ENCODE assay signal across 1 cellular context in genomic region chr6:128520436-128521301, GRCh38.
A peak's percentile ranks its signal among the peaks of the same experiment; 100 is the strongest.
TF ChIP-seq lines count a peak whose summit lies in the region.

TSS of gene PTPRK (minus strand) at chr6:128520599. CDS start at chr6:128520358, 241 bp downstream.

TF ChIP-seq in HepG2, 621 proteins besides CTCF, POLR2A, EP300 and RAD21 (continued from another document and continues in another):
- TF ChIP-seq ZNF280B (CRISPR knock-in tag; IDR thresholded peaks at IDR 0.05; ENCODE audit: borderline replicate concordance) = no peak; the same call in 1 of the 2 replicates
- TF ChIP-seq ZBTB40 (IDR thresholded peaks at IDR 0.05) = no peak
- no peak; the same call in 1 of the 2 replicates for TF ChIP-seq ZBTB40 (CRISPR knock-in tag; IDR thresholded peaks at IDR 0.05)
- no peak for TF ChIP-seq GRHL1 (CRISPR knock-in tag; conservative IDR thresholded peaks at IDR 0.05)
- no peak for TF ChIP-seq GPN1 (CRISPR knock-in tag; IDR thresholded peaks at IDR 0.05; ENCODE audit: borderline replicate concordance)
- TF ChIP-seq ZNF160 (CRISPR knock-in tag; IDR thresholded peaks at IDR 0.05) = no peak
- TF ChIP-seq SALL2 (CRISPR knock-in tag; IDR thresholded peaks at IDR 0.05) = peak; percentile 75
- TF ChIP-seq ZNF558 (CRISPR knock-in tag; IDR thresholded peaks at IDR 0.05; ENCODE audit: borderline replicate concordance) = peak; percentile 34
- no peak for TF ChIP-seq ZNF263 (CRISPR knock-in tag; IDR thresholded peaks at IDR 0.05)
- no peak for TF ChIP-seq MIER2 (CRISPR knock-in tag; IDR thresholded peaks at IDR 0.05)
- no peak for TF ChIP-seq ZFP37 (CRISPR knock-in tag; IDR thresholded peaks at IDR 0.05; ENCODE audit: borderline replicate concordance)
- peak; percentile 55; the same call in 1 of the 2 replicates for TF ChIP-seq THAP9 (CRISPR knock-in tag; IDR thresholded peaks at IDR 0.05; ENCODE audit: borderline replicate concordance)
- peak; percentile 87 for TF ChIP-seq ZNF761 (CRISPR knock-in tag; conservative IDR thresholded peaks at IDR 0.05)
- TF ChIP-seq CHD4 (IDR thresholded peaks at IDR 0.05; ENCODE audit: borderline replicate concordance, low read length) = no peak
- TF ChIP-seq DPF2 (CRISPR knock-in tag; IDR thresholded peaks at IDR 0.05; ENCODE audit: borderline replicate concordance, low read depth) = no peak
- TF ChIP-seq CREBL2 (CRISPR knock-in tag; IDR thresholded peaks at IDR 0.05; ENCODE audit: borderline replicate concordance) = no peak
- no peak for TF ChIP-seq MYNN (CRISPR knock-in tag; IDR thresholded peaks at IDR 0.05; ENCODE audit: low read depth)
- no peak for TF ChIP-seq EZH2 (conservative IDR thresholded peaks at IDR 0.05; ENCODE audit: low read depth, low read length)
- no peak for TF ChIP-seq KLF6 (CRISPR knock-in tag; IDR thresholded peaks at IDR 0.05)
- peak; percentile 87 for TF ChIP-seq GATA4 (IDR thresholded peaks at IDR 0.05; ENCODE audit: borderline replicate concordance, low read depth)
- no peak for TF ChIP-seq ZNF503 (CRISPR knock-in tag; IDR thresholded peaks at IDR 0.05)
- no peak for TF ChIP-seq ZNF83 (CRISPR knock-in tag; IDR thresholded peaks at IDR 0.05; ENCODE audit: borderline replicate concordance)
- peak; percentile 89 for TF ChIP-seq ZNF547 (CRISPR knock-in tag; IDR thresholded peaks at IDR 0.05)
- TF ChIP-seq BORCS8-MEF2B (CRISPR knock-in tag; IDR thresholded peaks at IDR 0.05) = peak; percentile 96
- TF ChIP-seq RFXAP (CRISPR knock-in tag; IDR thresholded peaks at IDR 0.05; ENCODE audit: borderline replicate concordance) = no peak
- TF ChIP-seq ATF5 (CRISPR knock-in tag; IDR thresholded peaks at IDR 0.05; ENCODE audit: low read depth) = no peak
- TF ChIP-seq DMAP1 (CRISPR knock-in tag; IDR thresholded peaks at IDR 0.05) = peak; percentile 48
- no peak for TF ChIP-seq KDM1A (CRISPR knock-in tag; IDR thresholded peaks at IDR 0.05)
- no peak for TF ChIP-seq FIP1L1 (IDR thresholded peaks at IDR 0.05; ENCODE audit: borderline replicate concordance, insufficient read depth, low read depth, low read length)
- TF ChIP-seq ZNF274 (CRISPR knock-in tag; IDR thresholded peaks at IDR 0.05) = peak; percentile 80
- no peak for TF ChIP-seq RAD51 (IDR thresholded peaks at IDR 0.05; ENCODE audit: borderline replicate concordance)
- no peak for TF ChIP-seq ZNF850 (CRISPR knock-in tag; conservative IDR thresholded peaks at IDR 0.05)
- no peak for TF ChIP-seq ZNF879 (CRISPR knock-in tag; IDR thresholded peaks at IDR 0.05)
- no peak for TF ChIP-seq ZNF550 (CRISPR knock-in tag; IDR thresholded peaks at IDR 0.05; ENCODE audit: borderline replicate concordance)
- no peak for TF ChIP-seq SIX1 (CRISPR knock-in tag; IDR thresholded peaks at IDR 0.05; ENCODE audit: borderline replicate concordance)
- TF ChIP-seq CREM (IDR thresholded peaks at IDR 0.05) = peak; percentile 33; the same call in 1 of the 2 replicates
- no peak for TF ChIP-seq CREM (CRISPR knock-in tag; IDR thresholded peaks at IDR 0.05)
- no peak for TF ChIP-seq ZNF496 (CRISPR knock-in tag; IDR thresholded peaks at IDR 0.05; ENCODE audit: insufficient replicate concordance)
- no peak; the same call in 1 of the 2 replicates for TF ChIP-seq ZNF660 (CRISPR knock-in tag; IDR thresholded peaks at IDR 0.05; ENCODE audit: borderline replicate concordance, low read depth)
- TF ChIP-seq LBX2 (CRISPR knock-in tag; IDR thresholded peaks at IDR 0.05; ENCODE audit: borderline replicate concordance) = no peak
- TF ChIP-seq ZBTB49 (CRISPR knock-in tag; IDR thresholded peaks at IDR 0.05; ENCODE audit: borderline replicate concordance) = no peak
- TF ChIP-seq ARNT2 (CRISPR knock-in tag; IDR thresholded peaks at IDR 0.05; ENCODE audit: low read depth) = peak; percentile 22; the same call in 1 of the 2 replicates
